2 cellular contexts compared by ENCODE assay signal in genomic region chr17:38671939-38672720, GRCh38.
A peak's percentile ranks its signal among the peaks of the same experiment; 100 is the strongest.
TF ChIP-seq lines count a peak whose summit lies in the region.

No MANE protein-coding gene starts in this region.

TF ChIP-seq in HEK293, 187 proteins besides CTCF, POLR2A, EP300 and RAD21:
- TF ChIP-seq GLI4 (tag by site-specific recombination; IDR thresholded peaks at IDR 0.05) (no peak), IKZF3 (tag by site-specific recombination; IDR thresholded peaks at IDR 0.05) (peak; percentile 22; the same call in 1 of the 2 replicates), ZNF449 (tag by site-specific recombination; IDR thresholded peaks at IDR 0.05) (no peak), MEIS1 (CRISPR knock-in tag; IDR thresholded peaks at IDR 0.05; ENCODE audit: borderline replicate concordance) (no peak), ZBTB17 (tag by site-specific recombination; IDR thresholded peaks at IDR 0.05) (peak; percentile 99), ZNF544 (tag by site-specific recombination; IDR thresholded peaks at IDR 0.05) (no peak), GLIS1 (tag by site-specific recombination; IDR thresholded peaks at IDR 0.05) (0 out of 2 replicates have a peak, but pooled peaks have one; percentile 12), PATZ1 (tag by site-specific recombination; IDR thresholded peaks at IDR 0.05) (peak; percentile 13; the same call in 1 of the 2 replicates), SP3 (tag by site-specific recombination; IDR thresholded peaks at IDR 0.05) (no peak), PRDM1 (tag by site-specific recombination; IDR thresholded peaks at IDR 0.05) (peak; percentile 67), ZNF514 (tag by site-specific recombination; IDR thresholded peaks at IDR 0.05) (no peak), ZNF23 (tag by site-specific recombination; IDR thresholded peaks at IDR 0.05; ENCODE audit: borderline replicate concordance) (no peak), ZNF48 (tag by site-specific recombination; IDR thresholded peaks at IDR 0.05) (no peak), ZNF211 (tag by site-specific recombination; IDR thresholded peaks at IDR 0.05; ENCODE audit: low read depth) (no peak)
TF ChIP-seq in HEK293: peak in this region for 5.

TF ChIP-seq in GM12878, 131 proteins besides CTCF, POLR2A, EP300 and RAD21:
- TF ChIP-seq E2F8 (IDR thresholded peaks at IDR 0.05; ENCODE audit: low read depth, partially characterized antibody) (no peak), POU2F2 (IDR thresholded peaks at IDR 0.05; ENCODE audit: borderline replicate concordance, low read depth, low read length) (no peak), MLLT1 (IDR thresholded peaks at IDR 0.05) (peak; percentile 92), PAX5 (IDR thresholded peaks at IDR 0.05; ENCODE audit: borderline replicate concordance, low read depth, low read length) (no peak), SRF (IDR thresholded peaks at IDR 0.05; ENCODE audit: low read depth in 2 of 2, low read length in 2 of 2) (peak in 1 of 2 experiments; percentile 51; a peak in 1 of 4 replicates), MEF2B (IDR thresholded peaks at IDR 0.05; ENCODE audit: partially characterized antibody, poor library complexity, severe bottlenecking) (peak; percentile 61), FOXK2 (IDR thresholded peaks at IDR 0.05) (0 out of 2 replicates have a peak, but pooled peaks have one; percentile 13), ETV6 (conservative IDR thresholded peaks at IDR 0.05 in 1 of 2, IDR thresholded peaks at IDR 0.05 in 1 of 2; ENCODE audit: borderline replicate concordance in 1 of 2, low read depth in 1 of 2) (no peak)
